In genomic region chr12:131027876-131028586, GRCh38 we compare ENCODE assay signal across 22 cellular contexts.
DNase-seq lines count a peak whose midpoint lies in the region; ATAC-seq and TF ChIP-seq lines count a peak whose summit lies in the region.
"Had no signal": no experiment of that assay in that cellular context is flagged by ENCODE, and none has a peak within 500 bp of the region (broad histone marks: within the 10 kb centered on the region; RNA-seq: fewer than 3 reads in every experiment).

No MANE protein-coding gene starts in this region.

- CTCF ChIA-PET in activated CD8-positive, alpha-beta T cell treated with anti-CD3 and anti-CD28 coated beads, Interleukin-2, amount 10 ng/mL, durations not matched to agents 7 days and 5 days (lab: Charles Lee), result no interaction called here

- intact Hi-C loops in left lung (cut with DNase I) (no loop called here), sigmoid colon (cut with DNase I) (loop anchor here (2.0 kb wide), 2 partner anchors 21 to 65 kb away; no protein-coding TSS in a partner anchor), testis (cut with DNase I; ENCODE audit: low total_unique reads) (no loop called here)

- H3K36me3 ChIP-seq in left lung, result no peaks in the 10 kb centered on the region
- no peaks in the 10 kb centered on the region for H3K36me3 ChIP-seq in sigmoid colon
- H3K36me3 ChIP-seq in testis (ENCODE audit: low read depth, missing control alignments), result no peaks in the 10 kb centered on the region
- H3K36me3 ChIP-seq: HAP-1 had no signal

- H3K4me1 Mint-ChIP-seq in activated CD8-positive, alpha-beta T cell treated with anti-CD3 and anti-CD28 coated beads, Interleukin-2, amount 10 ng/mL, durations not matched to agents 7 days and 5 days (ENCODE audit: low read depth), result no peaks in the 10 kb centered on the region
- H3K4me1 Mint-ChIP-seq: CD4-positive, alpha-beta memory T cell had no signal

- DNase-seq in COLO668 (lab: John Stamatoyannopoulos, UW; ENCODE audit: unreplicated experiment), result peak; percentile 3
- DNase-seq in NCI-H748 (lab: John Stamatoyannopoulos, UW; ENCODE audit: unreplicated experiment), result peak; percentile 39
- DNase-seq in left lung, result peak in 1 of 2 donors; percentile 72
- no peak for DNase-seq in sigmoid colon
- no peak for DNase-seq in activated CD8-positive, alpha-beta T cell treated with anti-CD3 and anti-CD28 coated beads, Interleukin-2, amount 10 ng/mL, durations not matched to agents 7 days and 5 days
- no peak for DNase-seq in testis
- no peak for DNase-seq in glomerular visceral epithelial cell (ENCODE audit: extremely low spot score)
- no peak for DNase-seq in activated CD4-positive, alpha-beta T cell treated with anti-CD3 and anti-CD28 coated beads, Interleukin-2, amount 50 U/mL, for 1 hour
- DNase-seq: CD4-positive, alpha-beta memory T cell; GDM1; Kasumi-1; MM.1S; NCI-H1105; NCI-H1694; NCI-H2107; NCI-H345; PC-3 had no signal

- TF ChIP-seq CTCF in left lung (IDR thresholded peaks at IDR 0.05), result no peak
- TF ChIP-seq CTCF in sigmoid colon (IDR thresholded peaks at IDR 0.05), result no peak
- TF ChIP-seq CTCF in testis (IDR thresholded peaks at IDR 0.05), result no peak

- H3K4me3 Mint-ChIP-seq in activated CD8-positive, alpha-beta T cell treated with anti-CD3 and anti-CD28 coated beads, Interleukin-2, amount 10 ng/mL, durations not matched to agents 7 days and 5 days, result no peak overlapping the region
- H3K4me3 Mint-ChIP-seq: CD4-positive, alpha-beta memory T cell; IgD-negative memory B cell had no signal

- H3K4me1 ChIP-seq in left lung (no peaks in the 10 kb centered on the region), sigmoid colon (peaks cover 0 to 17% (median 16%) of the 10 kb centered on the region in 4 donors), testis (no peaks in the 10 kb centered on the region)
- H3K4me1 ChIP-seq: HAP-1 had no signal

- POLR2A ChIA-PET in activated CD8-positive, alpha-beta T cell treated with anti-CD3 and anti-CD28 coated beads, Interleukin-2, amount 10 ng/mL, durations not matched to agents 7 days and 5 days (lab: Charles Lee), result no interaction called here

- H3K27ac ChIP-seq in left lung, result peak overlapping the region; percentile 64 to 78
- peak overlapping the region in 3 of 4 donors; percentile 14 to 59 (median 50) for H3K27ac ChIP-seq in sigmoid colon
- H3K27ac ChIP-seq in testis, result no peak overlapping the region
- H3K27ac ChIP-seq: RWPE1, SK-N-MC had no signal

- H3K27me3 ChIP-seq in left lung (no peaks in the 10 kb centered on the region), sigmoid colon (peaks cover 0 to 2% (median 0%) of the 10 kb centered on the region in 3 donors), testis (no peaks in the 10 kb centered on the region)

- no peaks in the 10 kb centered on the region for H3K9me3 Mint-ChIP-seq in activated CD8-positive, alpha-beta T cell treated with anti-CD3 and anti-CD28 coated beads, Interleukin-2, amount 10 ng/mL, durations not matched to agents 7 days and 5 days (ENCODE audit: insufficient read depth)
- H3K9me3 Mint-ChIP-seq: IgD-negative memory B cell had no signal

- no peaks in the 10 kb centered on the region for H3K9me3 ChIP-seq in left lung
- no peaks in the 10 kb centered on the region for H3K9me3 ChIP-seq in sigmoid colon
- H3K9me3 ChIP-seq in testis, result no peaks in the 10 kb centered on the region
- H3K9me3 ChIP-seq: HAP-1 had no signal

- ATAC-seq in left lung, result no peak
- no peak for ATAC-seq in activated CD8-positive, alpha-beta T cell treated with anti-CD3 and anti-CD28 coated beads, Interleukin-2, amount 10 ng/mL, durations not matched to agents 7 days and 5 days
- ATAC-seq: GM12878, PC-3 had no signal

- no peaks in the 10 kb centered on the region for H3K36me3 Mint-ChIP-seq in activated CD8-positive, alpha-beta T cell treated with anti-CD3 and anti-CD28 coated beads, Interleukin-2, amount 10 ng/mL, durations not matched to agents 7 days and 5 days (ENCODE audit: low read depth)
- H3K36me3 Mint-ChIP-seq: CD4-positive, alpha-beta memory T cell had no signal

- 71 to 85% methylated on average over 20 of the region's 20 CpGs for WGBS in sigmoid colon, 2 donors
- 89 to 94% methylated on average over 20 of the region's 20 CpGs for WGBS in testis, 2 donors

- peak overlapping the region in 1 of 2 donors; percentile 6 for H3K4me3 ChIP-seq in left lung
- H3K4me3 ChIP-seq in sigmoid colon, result no peak overlapping the region
- no peak overlapping the region for H3K4me3 ChIP-seq in testis
- H3K4me3 ChIP-seq: GM12878, HAP-1, SK-N-MC had no signal

- H3K27ac Mint-ChIP-seq in activated CD8-positive, alpha-beta T cell treated with anti-CD3 and anti-CD28 coated beads, Interleukin-2, amount 10 ng/mL, durations not matched to agents 7 days and 5 days, result no peak overlapping the region
- H3K27ac Mint-ChIP-seq: CD4-positive, alpha-beta memory T cell; IgD-negative memory B cell had no signal

- no peaks in the 10 kb centered on the region for H3K27me3 Mint-ChIP-seq in activated CD8-positive, alpha-beta T cell treated with anti-CD3 and anti-CD28 coated beads, Interleukin-2, amount 10 ng/mL, durations not matched to agents 7 days and 5 days (ENCODE audit: low read depth)

- TF ChIP-seq POLR2A in sigmoid colon (IDR thresholded peaks at IDR 0.05) (no peak), testis (IDR thresholded peaks at IDR 0.05) (no peak)

- no peak for TF ChIP-seq EP300 in sigmoid colon (IDR thresholded peaks at IDR 0.05)

Comparison
In these comparisons a context has a peak if more than half of its experiments do, and no peak if none do; other contexts are left out.
1. DNase-seq: peak in COLO668 (single experiment) and NCI-H748 (single experiment); none in sigmoid colon (single experiment), activated CD8-positive, alpha-beta T cell treated with anti-CD3 and anti-CD28 coated beads, Interleukin-2, amount 10 ng/mL, durations not matched to agents 7 days and 5 days (single experiment), testis (single experiment), glomerular visceral epithelial cell (single experiment) and activated CD4-positive, alpha-beta T cell treated with anti-CD3 and anti-CD28 coated beads, Interleukin-2, amount 50 U/mL, for 1 hour (single experiment).
2. H3K27ac ChIP-seq: peak in left lung (2 of 2) and sigmoid colon (3 of 4); none in testis (0 of 2).